In the genomic region with DNA sequence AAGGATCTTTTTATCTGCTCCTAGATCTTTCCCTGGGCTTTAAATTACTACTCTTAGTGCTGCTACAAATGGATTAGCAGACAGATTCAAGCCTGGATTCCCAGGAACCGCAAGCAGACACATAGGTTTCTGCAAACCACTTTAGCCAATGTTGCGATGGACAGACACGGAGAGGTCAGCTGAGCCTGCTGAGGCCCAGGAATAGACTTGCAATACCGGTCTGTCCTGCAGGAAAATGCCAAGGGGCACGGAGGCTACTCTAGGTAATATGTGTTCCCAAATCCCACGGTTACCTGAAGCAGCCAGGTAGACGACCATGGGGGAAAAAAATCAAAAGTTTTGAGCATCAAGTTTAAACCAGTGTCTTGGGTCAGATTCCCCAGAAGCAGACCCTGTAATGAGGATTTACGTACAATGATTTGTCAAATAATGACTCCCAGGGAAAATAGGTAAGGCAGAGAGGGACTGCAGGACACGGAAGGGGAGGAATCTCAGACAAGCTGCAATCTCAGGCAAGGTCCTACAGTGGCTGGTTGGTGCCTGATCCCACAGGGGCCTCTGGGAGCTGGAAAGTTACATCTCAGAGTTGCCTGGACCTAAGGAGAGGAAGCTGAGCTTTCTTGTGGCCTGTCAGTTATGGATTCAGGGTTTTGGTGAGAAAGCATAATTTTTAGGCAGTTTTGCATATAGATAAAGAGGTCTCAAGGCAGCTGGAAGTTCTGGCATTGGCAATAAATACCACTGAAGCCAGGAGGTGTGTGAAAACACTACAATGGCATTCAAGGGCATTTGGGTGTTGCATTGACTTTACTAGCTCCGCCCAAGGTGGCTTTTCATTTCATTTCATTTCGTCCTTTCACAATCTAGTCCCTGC, we compare ENCODE assay signal across 11 cellular contexts. TPM values are rescaled to one million over a fixed set of nuclear protein-coding genes. Genes with fewer than 3 reads are reported as not detected.
A peak's percentile ranks its signal among the peaks of the same experiment; 100 is the strongest.
DNase-seq lines count a peak whose midpoint lies in the region; ATAC-seq and TF ChIP-seq lines count a peak whose summit lies in the region.
"Had no signal": no experiment of that assay in that cellular context is flagged by ENCODE, and none has a peak within 500 bp of the region (broad histone marks: within the 10 kb centered on the region; RNA-seq: fewer than 3 reads in every experiment).

No MANE protein-coding gene starts in this region.

- no peak for TF ChIP-seq CTCF in OCI-LY3 (IDR thresholded peaks at IDR 0.05; ENCODE audit: low read depth, low read length)
- TF ChIP-seq CTCF in prostate gland (IDR thresholded peaks at IDR 0.05): no peak

- H3K9ac ChIP-seq in OCI-LY3 (ENCODE audit: low read length): no peak overlapping the region

- H3K9me3 ChIP-seq in OCI-LY3 (ENCODE audit: insufficient read depth, low read length) (no peaks in the 10 kb centered on the region), prostate gland (no peaks in the 10 kb centered on the region)
- H3K9me3 ChIP-seq: ascending aorta had no signal

- no peaks in the 10 kb centered on the region for H3K36me3 ChIP-seq in OCI-LY3 (replicated peaks; ENCODE audit: low read depth, low read length)
- no peaks in the 10 kb centered on the region for H3K36me3 ChIP-seq in prostate gland
- H3K36me3 ChIP-seq: ascending aorta had no signal

- intact Hi-C loops in prostate gland (cut with DNase I): loop anchor here (10.0 kb wide), 1 partner anchor 246 kb away; no protein-coding TSS in a partner anchor

- TF ChIP-seq POLR2A in prostate gland (IDR thresholded peaks at IDR 0.05): no peak

- 0 out of 2 replicates have a peak overlapping the region, but pooled peaks have one; percentile 3 for H3K4me3 ChIP-seq in OCI-LY3 (ENCODE audit: low read length)
- no peak overlapping the region for H3K4me3 ChIP-seq in prostate gland
- H3K4me3 ChIP-seq: ascending aorta had no signal

- H3K4me2 ChIP-seq in OCI-LY3 (ENCODE audit: low read length): peak overlapping the region; percentile 43

- H2AFZ ChIP-seq in OCI-LY3 (ENCODE audit: low read depth, low read length): 0 out of 2 replicates have a peak overlapping the region, but pooled peaks have one; percentile 65

- H3K4me1 ChIP-seq in OCI-LY3 (ENCODE audit: low read length) (peaks cover 24% of the 10 kb centered on the region), prostate gland (replicated peaks) (peaks cover 6% of the 10 kb centered on the region)
- H3K4me1 ChIP-seq: ascending aorta had no signal

- no peaks in the 10 kb centered on the region for H3K79me2 ChIP-seq in OCI-LY3 (ENCODE audit: low read length)

- peak; percentile 17 for DNase-seq in iPS-NIHi11 (ENCODE audit: low spot score)
- peak; percentile 47 for DNase-seq in prostate gland (ENCODE audit: low spot score)
- no peak for DNase-seq in NOMO-1 treated with dmso at 0.1 percent for 144 hours (lab: John Stamatoyannopoulos, UW; ENCODE audit: unreplicated experiment)
- DNase-seq in SKM-1 treated with dmso at 0.1 percent for 144 hours (lab: John Stamatoyannopoulos, UW; ENCODE audit: unreplicated experiment): no peak
- no peak for DNase-seq in occipital lobe (lab: John Stamatoyannopoulos, UW)
- DNase-seq in NCI-H2196 treated with DMSO at 0.1 percent for 48 hours (lab: John Stamatoyannopoulos, UW; ENCODE audit: unreplicated experiment): no peak

- 34% methylated on average over 11 of the region's 11 CpGs for WGBS in prostate gland

- peaks cover 41% of the 10 kb centered on the region for H3K27me3 ChIP-seq in OCI-LY3 (ENCODE audit: low read depth, low read length)
- no peaks in the 10 kb centered on the region for H3K27me3 ChIP-seq in prostate gland (replicated peaks; ENCODE audit: insufficient read depth)
- H3K27me3 ChIP-seq: ascending aorta had no signal

- H3K27ac ChIP-seq in OCI-LY3 (ENCODE audit: low read length) (no peak overlapping the region), prostate gland (no peak overlapping the region)
- H3K27ac ChIP-seq: ascending aorta had no signal

- H4K20me1 ChIP-seq in OCI-LY3 (ENCODE audit: insufficient read depth, low read length): no peaks in the 10 kb centered on the region

- ATAC-seq in GM18907 (IDR thresholded peaks at IDR 0.05; ENCODE audit: unreplicated experiment): peak; percentile 17

RNA-seq across cellular contexts. Expression of gene OTOR, which starts 12.5 kb away (rescaled TPM):
- total RNA-seq in prostate gland: not detected
- 0.47 TPM for total RNA-seq in occipital lobe
- total RNA-seq: ascending aorta, H4, NCI-H460 had no signal

RNA-seq across cellular contexts. Expression of gene SNRPB2, which starts 30.8 kb away (rescaled TPM):
- 10 to 100 TPM; 21.2 to 22.9 TPM for total RNA-seq in prostate gland
- 71.3 TPM for total RNA-seq in occipital lobe

Comparison
In these comparisons a context has a peak if more than half of its experiments do, and no peak if none do; other contexts are left out.
1. DNase-seq: peak in iPS-NIHi11 (single experiment) and prostate gland (single experiment); none in NOMO-1 treated with dmso at 0.1 percent for 144 hours (single experiment), SKM-1 treated with dmso at 0.1 percent for 144 hours (single experiment), occipital lobe (single experiment) and NCI-H2196 treated with DMSO at 0.1 percent for 48 hours (single experiment).